In the genomic region with DNA sequence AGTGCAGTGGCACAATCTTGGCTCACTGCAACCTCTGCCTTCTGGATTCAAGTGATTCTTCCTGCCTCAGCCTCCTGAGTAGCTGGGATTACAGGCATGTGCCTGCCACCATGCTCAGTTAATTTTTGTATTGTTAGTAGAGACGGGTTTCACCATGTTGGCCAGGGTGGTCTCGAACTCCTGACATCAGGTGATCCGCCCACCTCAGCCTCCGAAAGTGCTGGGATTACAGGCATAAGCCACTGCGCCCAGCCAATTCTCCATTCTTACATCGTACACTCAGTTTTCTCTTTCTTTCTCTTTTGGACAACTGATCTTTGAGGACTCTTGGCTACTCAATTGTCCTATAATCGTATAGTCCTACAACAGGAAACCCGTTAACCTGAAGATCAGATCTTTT, we compare ENCODE assay signal across 10 cellular contexts. TPM values are rescaled to one million over a fixed set of nuclear protein-coding genes. Genes with fewer than 3 reads are reported as not detected.
A peak's percentile ranks its signal among the peaks of the same experiment; 100 is the strongest.
DNase-seq lines count a peak whose midpoint lies in the region; ATAC-seq and TF ChIP-seq lines count a peak whose summit lies in the region.
"Not testable (repeated sequence)": the region's sequence is repeated elsewhere in the genome, so short reads cannot be mapped to it uniquely, and the experiment has no call there.
"Had no signal": no experiment of that assay in that cellular context is flagged by ENCODE, and none has a peak within 500 bp of the region (broad histone marks: within the 10 kb centered on the region; RNA-seq: fewer than 3 reads in every experiment).

No MANE protein-coding gene starts in this region.

- POLR2A ChIA-PET in CD8-positive, alpha-beta T cell (lab: Charles Lee): interaction anchor here (2.2 to 6.3 kb wide), 4 partner anchors 10 to 25 kb away, joined by 8 to 43 read pairs (median 20); no protein-coding TSS in a partner anchor
- POLR2A ChIA-PET in activated CD4-positive, alpha-beta memory T cell treated with anti-CD3 and anti-CD28 coated beads, Interleukin-2, amount 10 ng/mL, durations not matched to agents 7 days and 5 days (lab: Charles Lee): interaction anchor here (1.1 to 8.9 kb wide), 18 partner anchors 10 to 165 kb away, joined by 3 to 123 read pairs (median 12); no protein-coding TSS in a partner anchor

- H3K4me1 Mint-ChIP-seq in CD8-positive, alpha-beta T cell (ENCODE audit: low read depth): peaks cover 67% of the 10 kb centered on the region
- H3K4me1 Mint-ChIP-seq in T-helper 17 cell (peaks cover 54% of the 10 kb centered on the region), nephron (peaks cover 16% of the 10 kb centered on the region)
- H3K4me1 Mint-ChIP-seq in activated CD4-positive, alpha-beta memory T cell treated with anti-CD3 and anti-CD28 coated beads, Interleukin-2, amount 10 ng/mL, durations not matched to agents 7 days and 5 days: peaks cover 60% of the 10 kb centered on the region
- peaks cover 81% of the 10 kb centered on the region for H3K4me1 Mint-ChIP-seq in activated T-helper 1 cell treated with anti-CD3 and anti-CD28 coated beads, Interleukin-12 subunit alpha, Interleukin-12 subunit beta, Interleukin-2, Interleukin-4 antibody, amounts not matched to agents 30 ng/mL and 10 ng/mL and 1 ng/mL, durations not matched to agents 14 hours and 24 hours and 36 hours (ENCODE audit: low read depth)
- H3K4me1 Mint-ChIP-seq in activated naive CD8-positive, alpha-beta T cell (ENCODE audit: low read depth): peaks cover 65% of the 10 kb centered on the region
- H3K4me1 Mint-ChIP-seq in effector memory CD8-positive, alpha-beta T cell (ENCODE audit: low read depth in 2 of 2): peaks cover 54 to 59% of the 10 kb centered on the region in 2 donors
- peaks cover 79% of the 10 kb centered on the region for H3K4me1 Mint-ChIP-seq in stimulated activated naive CD8-positive, alpha-beta T cell treated with anti-CD3 and anti-CD28 coated beads, Interleukin-15, Interleukin-2, amounts not matched to agents 100 ng/mL and 50 ng/mL, for 24 hours (ENCODE audit: low read depth)

- H3K9me3 Mint-ChIP-seq in CD8-positive, alpha-beta T cell; activated CD4-positive, alpha-beta memory T cell treated with anti-CD3 and anti-CD28 coated beads, Interleukin-2, amount 10 ng/mL, durations not matched to agents 7 days and 5 days; activated T-helper 1 cell treated with anti-CD3 and anti-CD28 coated beads, Interleukin-12 subunit alpha, Interleukin-12 subunit beta, Interleukin-2, Interleukin-4 antibody, amounts not matched to agents 30 ng/mL and 10 ng/mL and 1 ng/mL, durations not matched to agents 14 hours and 24 hours and 36 hours; activated naive CD8-positive, alpha-beta T cell (ENCODE audit: low read depth); effector memory CD8-positive, alpha-beta T cell; nephron; stimulated activated naive CD8-positive, alpha-beta T cell treated with anti-CD3 and anti-CD28 coated beads, Interleukin-15, Interleukin-2, amounts not matched to agents 100 ng/mL and 50 ng/mL, for 24 hours: not testable (repeated sequence)

- H3K27me3 ChIP-seq in CD8-positive, alpha-beta T cell (ENCODE audit: insufficient read depth, low read length): not testable (repeated sequence)

- H3K9me3 ChIP-seq in CD8-positive, alpha-beta T cell (ENCODE audit: low read length); T-helper 17 cell (ENCODE audit: control insufficient read depth, low read length, poor library complexity, severe bottlenecking): not testable (repeated sequence)

- H3K36me3 ChIP-seq in CD8-positive, alpha-beta T cell (ENCODE audit: insufficient read depth, low read length): not testable (repeated sequence)

- H3K27ac ChIP-seq in CD8-positive, alpha-beta T cell (ENCODE audit: low read depth, low read length): peak overlapping the region; percentile 50

- not testable (repeated sequence) for H3K27me3 Mint-ChIP-seq in CD8-positive, alpha-beta T cell (ENCODE audit: low read depth); T-helper 17 cell; activated CD4-positive, alpha-beta memory T cell treated with anti-CD3 and anti-CD28 coated beads, Interleukin-2, amount 10 ng/mL, durations not matched to agents 7 days and 5 days; activated T-helper 1 cell treated with anti-CD3 and anti-CD28 coated beads, Interleukin-12 subunit alpha, Interleukin-12 subunit beta, Interleukin-2, Interleukin-4 antibody, amounts not matched to agents 30 ng/mL and 10 ng/mL and 1 ng/mL, durations not matched to agents 14 hours and 24 hours and 36 hours (ENCODE audit: insufficient read depth); activated naive CD8-positive, alpha-beta T cell; effector memory CD8-positive, alpha-beta T cell; stimulated activated naive CD8-positive, alpha-beta T cell treated with anti-CD3 and anti-CD28 coated beads, Interleukin-15, Interleukin-2, amounts not matched to agents 100 ng/mL and 50 ng/mL, for 24 hours
- peaks cover 38% of the 10 kb centered on the region for H3K27me3 Mint-ChIP-seq in nephron (ENCODE audit: low read depth)

- peaks cover 33% of the 10 kb centered on the region for H3K4me1 ChIP-seq in CD8-positive, alpha-beta T cell (ENCODE audit: insufficient read depth, low read length)

- H3K36me3 Mint-ChIP-seq in CD8-positive, alpha-beta T cell: peaks cover 70% of the 10 kb centered on the region
- H3K36me3 Mint-ChIP-seq in T-helper 17 cell (ENCODE audit: low read depth): not testable (repeated sequence)
- H3K36me3 Mint-ChIP-seq in activated CD4-positive, alpha-beta memory T cell treated with anti-CD3 and anti-CD28 coated beads, Interleukin-2, amount 10 ng/mL, durations not matched to agents 7 days and 5 days (ENCODE audit: low read depth): peaks cover 86% of the 10 kb centered on the region
- H3K36me3 Mint-ChIP-seq in activated T-helper 1 cell treated with anti-CD3 and anti-CD28 coated beads, Interleukin-12 subunit alpha, Interleukin-12 subunit beta, Interleukin-2, Interleukin-4 antibody, amounts not matched to agents 30 ng/mL and 10 ng/mL and 1 ng/mL, durations not matched to agents 14 hours and 24 hours and 36 hours (ENCODE audit: low read depth): peaks cover 63% of the 10 kb centered on the region
- peaks cover 39% of the 10 kb centered on the region for H3K36me3 Mint-ChIP-seq in activated naive CD8-positive, alpha-beta T cell
- H3K36me3 Mint-ChIP-seq in effector memory CD8-positive, alpha-beta T cell (ENCODE audit: insufficient read depth): peaks cover 59% of the 10 kb centered on the region
- peaks cover 11% of the 10 kb centered on the region for H3K36me3 Mint-ChIP-seq in nephron (ENCODE audit: low read depth)
- peaks cover 66% of the 10 kb centered on the region for H3K36me3 Mint-ChIP-seq in stimulated activated naive CD8-positive, alpha-beta T cell treated with anti-CD3 and anti-CD28 coated beads, Interleukin-15, Interleukin-2, amounts not matched to agents 100 ng/mL and 50 ng/mL, for 24 hours (ENCODE audit: low read depth)

- peak overlapping the region; percentile 97 for H3K27ac Mint-ChIP-seq in CD8-positive, alpha-beta T cell
- peak overlapping the region; percentile 87 for H3K27ac Mint-ChIP-seq in T-helper 17 cell
- peak overlapping the region; percentile 98 for H3K27ac Mint-ChIP-seq in activated CD4-positive, alpha-beta memory T cell treated with anti-CD3 and anti-CD28 coated beads, Interleukin-2, amount 10 ng/mL, durations not matched to agents 7 days and 5 days
- H3K27ac Mint-ChIP-seq in activated T-helper 1 cell treated with anti-CD3 and anti-CD28 coated beads, Interleukin-12 subunit alpha, Interleukin-12 subunit beta, Interleukin-2, Interleukin-4 antibody, amounts not matched to agents 30 ng/mL and 10 ng/mL and 1 ng/mL, durations not matched to agents 14 hours and 24 hours and 36 hours: peak overlapping the region; percentile 99
- H3K27ac Mint-ChIP-seq in activated naive CD8-positive, alpha-beta T cell: peak overlapping the region; percentile 99
- H3K27ac Mint-ChIP-seq in effector memory CD8-positive, alpha-beta T cell: peak overlapping the region; percentile 97
- not testable (repeated sequence) for H3K27ac Mint-ChIP-seq in nephron
- H3K27ac Mint-ChIP-seq in stimulated activated naive CD8-positive, alpha-beta T cell treated with anti-CD3 and anti-CD28 coated beads, Interleukin-15, Interleukin-2, amounts not matched to agents 100 ng/mL and 50 ng/mL, for 24 hours: peak overlapping the region; percentile 96

- intact Hi-C loops in CD8-positive, alpha-beta T cell (cut with DNase I, micrococcal nuclease): loop anchor here in 1 of 2 experiments (1.0 kb wide), 1 partner anchor 8 kb away; no protein-coding TSS in a partner anchor
- intact Hi-C loops in activated T-helper 1 cell treated with anti-CD3 and anti-CD28 coated beads, Interleukin-12 subunit alpha, Interleukin-12 subunit beta, Interleukin-2, Interleukin-4 antibody, amounts not matched to agents 30 ng/mL and 10 ng/mL and 1 ng/mL, durations not matched to agents 14 hours and 24 hours and 36 hours (cut with micrococcal nuclease): loop anchor here (1.0 to 5.0 kb wide), 4 partner anchors 9 to 829 kb away; a partner anchor contains a TSS

- not testable (repeated sequence) for ATAC-seq in CD8-positive, alpha-beta T cell; T-helper 17 cell; effector memory CD8-positive, alpha-beta T cell (replicated peaks)

- CTCF ChIA-PET in CD8-positive, alpha-beta T cell (lab: Charles Lee): interaction anchor here (0.9 to 9.1 kb wide), 9 partner anchors 13 to 85 kb away, joined by 3 to 179 read pairs (median 6); no protein-coding TSS in a partner anchor
- CTCF ChIA-PET in activated CD4-positive, alpha-beta memory T cell treated with anti-CD3 and anti-CD28 coated beads, Interleukin-2, amount 10 ng/mL, durations not matched to agents 7 days and 5 days (lab: Charles Lee): interaction anchor here (0.8 to 8.8 kb wide), 9 partner anchors 10 to 380 kb away, joined by 3 to 110 read pairs (median 6); a partner anchor contains a TSS

- DNase-seq in CD8-positive, alpha-beta T cell; T-helper 17 cell; activated CD4-positive, alpha-beta memory T cell treated with anti-CD3 and anti-CD28 coated beads, Interleukin-2, amount 10 ng/mL, durations not matched to agents 7 days and 5 days; activated T-helper 1 cell treated with anti-CD3 and anti-CD28 coated beads, Interleukin-12 subunit alpha, Interleukin-12 subunit beta, Interleukin-2, Interleukin-4 antibody, amounts not matched to agents 30 ng/mL and 10 ng/mL and 1 ng/mL, durations not matched to agents 14 hours and 24 hours and 36 hours (ENCODE audit: low spot score); effector memory CD8-positive, alpha-beta T cell: not testable (repeated sequence)

- H3K4me3 ChIP-seq in CD8-positive, alpha-beta T cell (ENCODE audit: low read depth, low read length): peak overlapping the region; percentile 51

- not testable (repeated sequence) for TF ChIP-seq CTCF in CD8-positive, alpha-beta T cell (IDR thresholded peaks at IDR 0.05); nephron (IDR thresholded peaks at IDR 0.05; ENCODE audit: unreplicated experiment in 3 of 3)

- peak overlapping the region; percentile 96 for H3K4me3 Mint-ChIP-seq in CD8-positive, alpha-beta T cell
- H3K4me3 Mint-ChIP-seq in T-helper 17 cell (peak overlapping the region; percentile 94), nephron (peak overlapping the region; percentile 29 to 67 (median 47))
- H3K4me3 Mint-ChIP-seq in activated CD4-positive, alpha-beta memory T cell treated with anti-CD3 and anti-CD28 coated beads, Interleukin-2, amount 10 ng/mL, durations not matched to agents 7 days and 5 days: peak overlapping the region; percentile 87
- peak overlapping the region; percentile 98 for H3K4me3 Mint-ChIP-seq in activated T-helper 1 cell treated with anti-CD3 and anti-CD28 coated beads, Interleukin-12 subunit alpha, Interleukin-12 subunit beta, Interleukin-2, Interleukin-4 antibody, amounts not matched to agents 30 ng/mL and 10 ng/mL and 1 ng/mL, durations not matched to agents 14 hours and 24 hours and 36 hours
- peak overlapping the region; percentile 99 for H3K4me3 Mint-ChIP-seq in activated naive CD8-positive, alpha-beta T cell
- H3K4me3 Mint-ChIP-seq in effector memory CD8-positive, alpha-beta T cell: peak overlapping the region; percentile 95 to 98
- peak overlapping the region; percentile 99 for H3K4me3 Mint-ChIP-seq in stimulated activated naive CD8-positive, alpha-beta T cell treated with anti-CD3 and anti-CD28 coated beads, Interleukin-15, Interleukin-2, amounts not matched to agents 100 ng/mL and 50 ng/mL, for 24 hours

RNA-seq across cellular contexts. Expression of a gene that starts 2.8 kb away (rescaled TPM):
- 10 to 100 TPM; 26.3 to 26.6 TPM for total RNA-seq in CD8-positive, alpha-beta T cell
- total RNA-seq in T-helper 17 cell: 10 to 100 TPM; 66.3 to 70.0 TPM
- 10 to 100 TPM; 69.3 to 70.6 TPM for total RNA-seq in activated CD4-positive, alpha-beta memory T cell treated with anti-CD3 and anti-CD28 coated beads, Interleukin-2, amount 10 ng/mL, durations not matched to agents 7 days and 5 days
- 45.9 and 50.4 TPM in 2 replicates for total RNA-seq in activated T-helper 1 cell treated with anti-CD3 and anti-CD28 coated beads, Interleukin-12 subunit alpha, Interleukin-12 subunit beta, Interleukin-2, Interleukin-4 antibody, amounts not matched to agents 30 ng/mL and 10 ng/mL and 1 ng/mL, durations not matched to agents 14 hours and 24 hours and 36 hours
- total RNA-seq: PC-3, RPMI7951 had no signal

Comparison
In these comparisons a context has a peak if more than half of its experiments do, and no peak if none do; other contexts are left out.
1. H3K4me3 Mint-ChIP-seq: peak in every context shown above with its lines; median percentile 99 in activated naive CD8-positive, alpha-beta T cell; 99 in stimulated activated naive CD8-positive, alpha-beta T cell treated with anti-CD3 and anti-CD28 coated beads, Interleukin-15, Interleukin-2, amounts not matched to agents 100 ng/mL and 50 ng/mL, for 24 hours; 98 in activated T-helper 1 cell treated with anti-CD3 and anti-CD28 coated beads, Interleukin-12 subunit alpha, Interleukin-12 subunit beta, Interleukin-2, Interleukin-4 antibody, amounts not matched to agents 30 ng/mL and 10 ng/mL and 1 ng/mL, durations not matched to agents 14 hours and 24 hours and 36 hours; 96 in effector memory CD8-positive, alpha-beta T cell; 96 in CD8-positive, alpha-beta T cell; 94 in T-helper 17 cell; 87 in activated CD4-positive, alpha-beta memory T cell treated with anti-CD3 and anti-CD28 coated beads, Interleukin-2, amount 10 ng/mL, durations not matched to agents 7 days and 5 days; 47 in nephron.